ENCODE assay signal across 11 cellular contexts in the genomic region with DNA sequence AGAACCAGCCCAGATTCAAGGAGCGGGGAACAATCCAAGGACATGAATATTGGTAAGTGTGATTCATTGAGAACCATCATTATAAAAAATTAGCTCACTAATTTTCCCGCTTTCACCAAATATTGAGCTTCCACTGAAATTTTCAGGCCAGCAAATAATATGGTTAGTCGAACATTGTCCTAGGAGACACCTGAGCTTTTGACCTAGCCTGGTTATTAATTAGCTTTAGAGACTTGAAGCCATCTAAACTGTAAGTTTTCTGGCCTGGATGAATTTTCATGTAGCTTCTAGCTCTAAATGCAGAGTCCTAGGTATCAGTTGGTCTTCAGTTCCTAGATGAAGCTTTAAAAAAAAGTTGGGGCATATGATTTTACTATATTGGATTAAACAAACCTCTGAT.
"Had no signal": no experiment of that assay in that cellular context is flagged by ENCODE, and none has a peak within 500 bp of the region (broad histone marks: within the 10 kb centered on the region; RNA-seq: fewer than 3 reads in every experiment).

No MANE protein-coding gene starts in this region.

- H3K9ac ChIP-seq: GM23248 had no signal

- H2AFZ ChIP-seq: GM23248, GM23338 had no signal

- H3K9me3 Mint-ChIP-seq: GM23338, H9, HFFc6 had no signal

- FAIRE-seq: H1, H54 had no signal

- DNase-seq: GM23248, GOT3, H7, H9, HCEC 1CT, HFFc6 had no signal

- ATAC-seq: GM23338, HCT116 had no signal

- H3K9me3 ChIP-seq: HAP-1 had no signal

- H3K4me2 ChIP-seq: GM23338 had no signal

- H3K27ac ChIP-seq: GM23248 had no signal

- H3K4me3 ChIP-seq: GM23248, GM23338, HAP-1 had no signal

- H3K27ac Mint-ChIP-seq: GM23338, H9, HFFc6 had no signal

- H3K4me1 ChIP-seq: HAP-1 had no signal

- H3K36me3 ChIP-seq: HAP-1 had no signal

- H3K4me3 Mint-ChIP-seq: GM23338, H9, HFFc6 had no signal
